In genomic region chr3:53082736-53083135, GRCh38 we compare ENCODE assay signal across 16 cellular contexts. TPM values are rescaled to one million over a fixed set of nuclear protein-coding genes. Genes with fewer than 3 reads are reported as not detected.
DNase-seq lines count a peak whose midpoint lies in the region; ATAC-seq and TF ChIP-seq lines count a peak whose summit lies in the region.
"Had no signal": no experiment of that assay in that cellular context is flagged by ENCODE, and none has a peak within 500 bp of the region (broad histone marks: within the 10 kb centered on the region; RNA-seq: fewer than 3 reads in every experiment).

No MANE protein-coding gene starts in this region.

- no peak overlapping the region for H2BK20ac ChIP-seq in IMR-90 (ENCODE audit: low read depth, low read length)

- dilution Hi-C loops in IMR-90 (cut with HindIII; ENCODE audit: low sequenced_read_pairs, unreplicated experiment) = no loop called here

- H3K4me1 ChIP-seq in IMR-90 (ENCODE audit: control insufficient read depth, insufficient read depth, low read length) (peaks cover 9% of the 10 kb centered on the region; the same call in 1 of the 2 replicates), aorta (ENCODE audit: control insufficient read depth in 1 of 2, insufficient read depth in 2 of 2, low read length in 2 of 2) (peaks cover 0 to 1% of the 10 kb centered on the region in 2 donors)

- peak overlapping the region; percentile 11 for H2AK9ac ChIP-seq in IMR-90 (replicated peaks; ENCODE audit: low read depth, low read length, poor library complexity)

- no peak overlapping the region for H3K56ac ChIP-seq in IMR-90 (ENCODE audit: extremely low read depth, insufficient read depth, low read length)

- no peak for TF ChIP-seq POLR2A in IMR-90 (IDR thresholded peaks at IDR 0.05; ENCODE audit: low read depth, low read length)

- H3K4ac ChIP-seq in IMR-90 (ENCODE audit: low read depth, low read length) = no peak overlapping the region

- H3K4me3 ChIP-seq in IMR-90 (ENCODE audit: insufficient read depth, low read depth, low read length) (no peak overlapping the region), aorta (ENCODE audit: low read length in 2 of 2) (no peak overlapping the region)
- H3K4me3 ChIP-seq: BLaER1 treated with 17β-estradiol and CSF1 and Interleukin-3, amounts not matched to agents 10 nM and 100 nM; GM23338 had no signal

- no peak overlapping the region for H2AK5ac ChIP-seq in IMR-90 (ENCODE audit: low read depth, low read length)

- H2BK120ac ChIP-seq in IMR-90 (ENCODE audit: low read depth, low read length) = no peak overlapping the region

- POLR2A ChIA-PET in IMR-90 (lab: Charles Lee; ENCODE audit: unreplicated experiment) = interaction anchor here (0.6 kb wide), 1 partner anchor 123 kb away, joined by 4 read pairs; no protein-coding TSS in a partner anchor

- H3K27me3 ChIP-seq in IMR-90 (ENCODE audit: control insufficient read depth, insufficient read depth, low read length) = no peaks in the 10 kb centered on the region
- H3K27me3 ChIP-seq in aorta (ENCODE audit: control insufficient read depth in 1 of 2, insufficient read depth in 2 of 2, low read length in 1 of 2) = no peaks in the 10 kb centered on the region
- H3K27me3 ChIP-seq: BLaER1 treated with 17β-estradiol and CSF1 and Interleukin-3, amounts not matched to agents 10 nM and 100 nM had no signal

- no peaks in the 10 kb centered on the region for H3K36me3 ChIP-seq in IMR-90 (ENCODE audit: control insufficient read depth, insufficient read depth, low read length)
- no peaks in the 10 kb centered on the region for H3K36me3 ChIP-seq in aorta (ENCODE audit: control insufficient read depth in 1 of 2, insufficient read depth in 2 of 2, low read length in 1 of 2)

- no peak overlapping the region for H2BK5ac ChIP-seq in IMR-90 (ENCODE audit: low read depth, low read length, poor library complexity, severe bottlenecking)

- TF ChIP-seq RAD21 in IMR-90 (IDR thresholded peaks at IDR 0.05; ENCODE audit: low read length) = no peak

- no peak for TF ChIP-seq CTCF in IMR-90 (conservative IDR thresholded peaks at IDR 0.05; ENCODE audit: low read depth, low read length)

- 0 out of 2 replicates have a peak, but pooled peaks cover 3% of the 10 kb centered on the region for H3K9me1 ChIP-seq in IMR-90 (ENCODE audit: insufficient read depth, low read length)

- peak overlapping the region; percentile 36 for H2AFZ ChIP-seq in IMR-90 (replicated peaks; ENCODE audit: low read length, poor library complexity)
- H2AFZ ChIP-seq: GM23338 had no signal

- H4K5ac ChIP-seq in IMR-90 (ENCODE audit: low read depth, low read length) = no peak overlapping the region

- 80% methylated on average over 2 of the region's 8 CpGs; no CpG with 5 or more reads in 1 of the 2 experiments for WGBS in IMR-90 (ENCODE audit: extremely low coverage in 2 of 2, insufficient read length in 1 of 2), 2 experiments
- WGBS in aorta, 2 donors = 84 to 87% methylated on average over 8 of the region's 8 CpGs

- no peaks in the 10 kb centered on the region; the same call in 1 of the 2 replicates for H4K20me1 ChIP-seq in IMR-90 (ENCODE audit: insufficient read depth, low read length)
- H4K20me1 ChIP-seq: BLaER1 treated with 17β-estradiol and CSF1 and Interleukin-3, amounts not matched to agents 10 nM and 100 nM had no signal

- no peak overlapping the region for H3K18ac ChIP-seq in IMR-90 (ENCODE audit: low read depth, low read length)

- H3K27ac ChIP-seq in IMR-90 (ENCODE audit: insufficient read depth, low read length) (no peak overlapping the region), aorta (ENCODE audit: low read depth in 1 of 2, low read length in 2 of 2) (no peak overlapping the region)
- H3K27ac ChIP-seq: BLaER1 treated with 17β-estradiol and CSF1 and Interleukin-3, amounts not matched to agents 10 nM and 100 nM had no signal

- DNase-seq in activated effector memory CD4-positive, alpha-beta T cell treated with anti-CD3 and anti-CD28 coated beads, Interleukin-2, amount 50 U/mL, for 16 hours = peak; percentile 43
- DNase-seq in activated effector memory CD4-positive, alpha-beta T cell treated with Interleukin-2 at 50 U/mL for 16 hours = no peak
- DNase-seq in IMR-90 (no peak), mesenteric fat pad (ENCODE audit: low spot score) (peak; percentile 68), aorta (peak; percentile 7 to 40), NCI-H187 treated with DMSO at 0.1 percent for 48 hours (lab: John Stamatoyannopoulos, UW) (no peak)
- DNase-seq: Calu3; CD8-positive, alpha-beta T cell; DMS79 treated with DMSO at 0.1 percent for 48 hours; GF-D8; HFFc6 had no signal

- H3K23ac ChIP-seq in IMR-90 (ENCODE audit: low read depth, low read length) = no peak overlapping the region

- H2BK15ac ChIP-seq in IMR-90 (ENCODE audit: low read depth, low read length) = no peak overlapping the region

- no TSS peak for BruUV-seq in IMR-90 (replicated peaks; lab: Mats Ljungman, UMichigan)

- H3K4me2 ChIP-seq in IMR-90 (ENCODE audit: low read depth, low read length) = no peak overlapping the region
- H3K4me2 ChIP-seq: GM23338 had no signal

- H3K9ac ChIP-seq in IMR-90 (ENCODE audit: low read depth, low read length) = no peak overlapping the region
- H3K9ac ChIP-seq: BLaER1 treated with 17β-estradiol and CSF1 and Interleukin-3, amounts not matched to agents 10 nM and 100 nM had no signal

- no peak overlapping the region for H4K8ac ChIP-seq in IMR-90 (ENCODE audit: low read depth in 2 of 2, low read length in 2 of 2)

- H3K79me1 ChIP-seq in IMR-90 (ENCODE audit: low read depth in 1 of 2, low read length in 2 of 2) = no peaks in the 10 kb centered on the region

- no peak overlapping the region; the same call in 1 of the 2 replicates for H4K91ac ChIP-seq in IMR-90 (ENCODE audit: insufficient read depth, low read depth, low read length)

- ATAC-seq in IMR-90 (ENCODE audit: low read depth) (no peak), aorta (ENCODE audit: low FRiP score) (no peak), HG02610 (IDR thresholded peaks at IDR 0.05; ENCODE audit: unreplicated experiment) (no peak)
- ATAC-seq: CD8-positive, alpha-beta T cell; GM23338; HCT116; HepG2 had no signal

- intact Hi-C loops in IMR-90 (cut with micrococcal nuclease) = no loop called here
- intact Hi-C loops in aorta (cut with DNase I) = no loop called here

- no peak overlapping the region for H3K14ac ChIP-seq in IMR-90 (replicated peaks; ENCODE audit: low read depth, low read length)

- no peaks in the 10 kb centered on the region for H3K9me3 ChIP-seq in IMR-90 (ENCODE audit: control insufficient read depth, insufficient read depth, low read length)
- H3K9me3 ChIP-seq in aorta (ENCODE audit: control insufficient read depth, low read length) = no peaks in the 10 kb centered on the region
- H3K9me3 ChIP-seq: BLaER1 treated with 17β-estradiol and CSF1 and Interleukin-3, amounts not matched to agents 10 nM and 100 nM had no signal

- CTCF ChIA-PET in IMR-90 (lab: Yijun Ruan, JAX) = no interaction called here

- in situ Hi-C loops in IMR-90 (cut with MboI; ENCODE audit: low sequenced_read_pairs) = no loop called here

TF ChIP-seq in IMR-90, 13 proteins besides CTCF, POLR2A, EP300 and RAD21:
- TF ChIP-seq NFE2L2 (IDR thresholded peaks at IDR 0.05; ENCODE audit: low read depth, low read length) (no peak), USF2 (IDR thresholded peaks at IDR 0.05; ENCODE audit: low read depth, low read length) (no peak), SMC3 (IDR thresholded peaks at IDR 0.05; ENCODE audit: low read depth, low read length) (no peak), BHLHE40 (IDR thresholded peaks at IDR 0.05; ENCODE audit: low read depth, low read length) (no peak), MXI1 (IDR thresholded peaks at IDR 0.05; ENCODE audit: borderline replicate concordance, low read depth, low read length) (no peak), MAFK (IDR thresholded peaks at IDR 0.05; ENCODE audit: low read depth, low read length) (no peak)

RNA-seq across cellular contexts. Expression of gene SFMBT1, which starts 36.9 kb away (rescaled TPM):
- total RNA-seq in IMR-90 (2012; rRNA removed) (1.8 and 3.6 TPM in 2 replicates), mesenteric fat pad (8.9 TPM), aorta (10 to 100 TPM in 1 of 2 donors, 1 to 10 TPM in 1; 8.8 to 12.6 TPM)
- polyA plus RNA-seq in IMR-90 (2012; rRNA removed) (0.92 and 1.0 TPM in 2 replicates), aorta (1 to 10 TPM in 1 of 2 donors, under 1 TPM in 1; 0.75 to 2.0 TPM)
- polyA plus RNA-seq in IMR-90 (2012; cell fraction: cytosol; rRNA removed) = 0.42 and 0.74 TPM in 2 replicates
- 0.25 and 1.2 TPM in 2 replicates for polyA plus RNA-seq in IMR-90 (2012; cell fraction: nucleus; rRNA removed; ENCODE audit: low replicate concordance)

RNA-seq across cellular contexts. Expression of gene RFT1, which starts 47.5 kb away (rescaled TPM):
- total RNA-seq in IMR-90 (2012; rRNA removed) (23.5 and 28.6 TPM in 2 replicates), mesenteric fat pad (19.1 TPM), aorta (10 to 100 TPM; 11.9 to 16.6 TPM)
- polyA plus RNA-seq in IMR-90 (2012; rRNA removed) (11.6 and 14.5 TPM in 2 replicates), aorta (1 to 10 TPM; 5.0 to 5.8 TPM)
- polyA plus RNA-seq in IMR-90 (2012; cell fraction: cytosol; rRNA removed) = 10.2 and 10.4 TPM in 2 replicates
- polyA plus RNA-seq in IMR-90 (2012; cell fraction: nucleus; rRNA removed; ENCODE audit: low replicate concordance) = 8.4 and 10.0 TPM in 2 replicates

Comparison
In these comparisons a context has a peak if more than half of its experiments do, and no peak if none do; other contexts are left out.
1. DNase-seq: peak in activated effector memory CD4-positive, alpha-beta T cell treated with anti-CD3 and anti-CD28 coated beads, Interleukin-2, amount 50 U/mL, for 16 hours (single experiment), mesenteric fat pad (single experiment) and aorta (2 of 2); none in activated effector memory CD4-positive, alpha-beta T cell treated with Interleukin-2 at 50 U/mL for 16 hours (single experiment), IMR-90 (single experiment) and NCI-H187 treated with DMSO at 0.1 percent for 48 hours (single experiment).